In the genomic region with DNA sequence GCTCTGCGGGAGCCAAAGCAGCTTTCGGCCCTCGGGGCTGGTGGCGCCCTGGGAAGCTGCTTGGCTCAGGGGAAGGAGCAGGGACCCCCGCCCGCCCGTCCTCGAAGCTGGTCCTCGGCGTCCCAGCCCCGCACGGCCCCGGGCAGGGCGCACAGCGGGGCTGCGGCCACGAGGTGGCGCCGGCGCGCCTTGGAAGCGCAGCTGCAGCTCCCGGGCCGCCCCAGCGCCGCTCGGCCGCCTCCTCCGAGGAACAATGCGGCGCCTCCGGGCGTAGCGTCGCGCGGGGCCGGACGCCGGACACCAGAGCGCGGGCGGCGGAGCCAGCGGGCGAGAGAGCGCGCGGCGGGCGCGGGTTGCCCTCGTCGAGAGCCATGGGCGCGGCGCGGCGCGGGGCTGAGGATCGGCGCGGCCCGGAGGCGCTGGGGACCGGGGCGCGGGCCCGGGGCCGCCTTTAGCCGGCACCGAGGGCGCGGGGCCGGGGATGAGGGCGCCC, we compare ENCODE assay signal across 8 cellular contexts. TPM values are rescaled to one million over a fixed set of nuclear protein-coding genes. Genes with fewer than 3 reads are reported as not detected.
A peak's percentile ranks its signal among the peaks of the same experiment; 100 is the strongest.
DNase-seq lines count a peak whose midpoint lies in the region; ATAC-seq and TF ChIP-seq lines count a peak whose summit lies in the region.

A gene with protein sequence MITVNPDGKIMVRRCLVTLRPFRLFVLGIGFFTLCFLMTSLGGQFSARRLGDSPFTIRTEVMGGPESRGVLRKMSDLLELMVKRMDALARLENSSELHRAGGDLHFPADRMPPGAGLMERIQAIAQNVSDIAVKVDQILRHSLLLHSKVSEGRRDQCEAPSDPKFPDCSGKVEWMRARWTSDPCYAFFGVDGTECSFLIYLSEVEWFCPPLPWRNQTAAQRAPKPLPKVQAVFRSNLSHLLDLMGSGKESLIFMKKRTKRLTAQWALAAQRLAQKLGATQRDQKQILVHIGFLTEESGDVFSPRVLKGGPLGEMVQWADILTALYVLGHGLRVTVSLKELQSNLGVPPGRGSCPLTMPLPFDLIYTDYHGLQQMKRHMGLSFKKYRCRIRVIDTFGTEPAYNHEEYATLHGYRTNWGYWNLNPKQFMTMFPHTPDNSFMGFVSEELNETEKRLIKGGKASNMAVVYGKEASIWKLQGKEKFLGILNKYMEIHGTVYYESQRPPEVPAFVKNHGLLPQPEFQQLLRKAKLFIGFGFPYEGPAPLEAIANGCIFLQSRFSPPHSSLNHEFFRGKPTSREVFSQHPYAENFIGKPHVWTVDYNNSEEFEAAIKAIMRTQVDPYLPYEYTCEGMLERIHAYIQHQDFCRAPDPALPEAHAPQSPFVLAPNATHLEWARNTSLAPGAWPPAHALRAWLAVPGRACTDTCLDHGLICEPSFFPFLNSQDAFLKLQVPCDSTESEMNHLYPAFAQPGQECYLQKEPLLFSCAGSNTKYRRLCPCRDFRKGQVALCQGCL (plus strand): TSS at position 229 of the 493 bp plus-strand sequence. CDS start 626 bp downstream, outside the sequence.

- peaks cover 50% of the 10 kb centered on the region for H3K27me3 ChIP-seq in foreskin keratinocyte

- H3K27ac ChIP-seq in foreskin keratinocyte (no peak within 1 kb of the TSS), substantia nigra (ENCODE audit: low read depth, low read length, poor library complexity, severe bottlenecking) (no peak within 1 kb of the TSS)

- peak; percentile 53 for ATAC-seq in foreskin keratinocyte
- peak; percentile 88 for ATAC-seq in omental fat pad (ENCODE audit: low FRiP score)

- DNase-seq in SKM-1 treated with dmso at 0.1 percent for 144 hours (lab: John Stamatoyannopoulos, UW; ENCODE audit: unreplicated experiment) = peak; percentile 40
- DNase-seq in SKM-1 (lab: John Stamatoyannopoulos, UW; ENCODE audit: unreplicated experiment) = no peak
- peak in 55 of 76 experiments; percentile 4 to 77 (median 38) for DNase-seq in HUDEP-2 (lab: John Stamatoyannopoulos, UW; ENCODE audit: unreplicated experiment in 76 of 76)
- peak; percentile 81 for DNase-seq in RPMI7951 (ENCODE audit: low read depth)
- peak; percentile 71 for DNase-seq in activated gamma-delta T cell treated with Interleukin-2 at 50 U/mL for 16 hours
- peak in 1 of 2 donors; percentile 20 for DNase-seq in foreskin keratinocyte
- DNase-seq in omental fat pad (ENCODE audit: low spot score) = peak; percentile 45
- DNase-seq in substantia nigra (lab: John Stamatoyannopoulos, UW) = peak in 40 of 49 donors; percentile 2 to 86 (median 42)

- H3K4me1 ChIP-seq in foreskin keratinocyte = peaks cover 20% of the 10 kb centered on the region

- TF ChIP-seq CTCF in foreskin keratinocyte (conservative IDR thresholded peaks at IDR 0.05) (peak; percentile 94), omental fat pad (IDR thresholded peaks at IDR 0.05) (peak in 2 of 3 donors; percentile 41 to 96)

RNA-seq across cellular contexts. Expression of the gene that starts here (rescaled TPM):
- total RNA-seq in RPMI7951 (2014; rRNA removed; shearing (Covaris generic)) = 4.9 and 6.9 TPM in 2 replicates
- 0.49 and 0.65 TPM in 2 replicates for total RNA-seq in foreskin keratinocyte
- polyA plus RNA-seq in foreskin keratinocyte = 0.29 and 0.59 TPM in 2 replicates
- under 1 TPM in 2 of 4 donors, not detected in 2; 0.12 to 0.63 TPM for total RNA-seq in omental fat pad

Comparison
In these comparisons a context has a peak if more than half of its experiments do, and no peak if none do; other contexts are left out.
1. Peak in ATAC-seq in foreskin keratinocyte; RNA of the gene not detected or under 1 TPM.
2. Peak in DNase-seq and ATAC-seq in omental fat pad; RNA of the gene not detected or under 1 TPM.